In the genomic region with DNA sequence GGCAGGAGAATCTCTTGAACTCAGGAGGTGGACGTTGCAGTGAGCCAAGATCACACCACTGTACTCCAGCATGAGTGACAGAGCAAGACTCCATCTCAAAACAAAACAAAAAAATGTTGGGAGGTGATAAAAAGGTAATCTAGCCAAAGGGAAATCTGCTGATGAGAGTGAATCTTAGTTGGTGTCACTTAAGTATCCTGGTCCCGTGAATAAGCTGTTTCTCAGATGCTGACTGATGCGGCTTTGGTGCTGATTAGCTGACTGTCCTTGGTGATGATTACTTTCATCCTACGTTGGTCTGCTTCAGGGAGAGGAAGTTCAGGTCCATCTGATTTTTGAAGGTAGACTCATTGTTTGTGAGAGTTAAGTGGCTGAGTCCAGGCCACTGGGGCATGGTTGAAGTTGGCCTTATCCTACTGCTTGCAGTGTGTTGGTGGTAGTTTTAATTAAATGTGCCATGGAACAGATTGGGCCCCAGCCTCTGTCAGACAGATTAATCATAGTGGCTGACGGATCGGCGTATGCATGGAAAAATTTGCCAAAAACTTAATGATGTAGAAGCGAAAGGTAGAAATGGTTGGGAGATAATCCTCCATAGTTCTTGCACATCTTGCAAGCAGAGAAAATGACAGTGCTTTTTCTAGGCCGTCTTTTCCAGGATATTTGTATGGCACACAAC, we compare ENCODE assay signal across 16 cellular contexts. TPM values are rescaled to one million over a fixed set of nuclear protein-coding genes. Genes with fewer than 3 reads are reported as not detected.
"Had no signal": no experiment of that assay in that cellular context is flagged by ENCODE, and none has a peak within 500 bp of the region (broad histone marks: within the 10 kb centered on the region; RNA-seq: fewer than 3 reads in every experiment).

No MANE protein-coding gene starts in this region.

- H3K27me3 ChIP-seq: cardiac muscle cell, colonic mucosa, ovary, tibial artery had no signal

- ATAC-seq: naive thymus-derived CD8-positive, alpha-beta T cell had no signal

- H3K4me3 Mint-ChIP-seq: activated naive CD4-positive, alpha-beta T cell treated with anti-CD3 and anti-CD28 coated beads, Interleukin-2, amount 50 U/mL, for 24 hours; naive thymus-derived CD8-positive, alpha-beta T cell had no signal

- H3K27ac Mint-ChIP-seq: activated naive CD4-positive, alpha-beta T cell treated with anti-CD3 and anti-CD28 coated beads, Interleukin-2, amount 50 U/mL, for 24 hours; naive thymus-derived CD8-positive, alpha-beta T cell had no signal

- H3K4me1 Mint-ChIP-seq: activated naive CD4-positive, alpha-beta T cell treated with anti-CD3 and anti-CD28 coated beads, Interleukin-2, amount 50 U/mL, for 24 hours had no signal

- H3K36me3 ChIP-seq: cardiac muscle cell, colonic mucosa, lower lobe of right lung, ovary, tibial artery, WERI-Rb-1 had no signal

- H3K36me3 Mint-ChIP-seq: activated naive CD4-positive, alpha-beta T cell treated with anti-CD3 and anti-CD28 coated beads, Interleukin-2, amount 50 U/mL, for 24 hours; naive thymus-derived CD8-positive, alpha-beta T cell had no signal

- H3K27ac ChIP-seq: cardiac muscle cell, colonic mucosa, lower lobe of right lung, ovary, tibial artery, WERI-Rb-1 had no signal

- DNase-seq: activated CD4-positive, alpha-beta T cell treated with anti-CD3 and anti-CD28 coated beads for 1 hour; activated CD4-positive, alpha-beta T cell treated with anti-CD3 and anti-CD28 coated beads, Interleukin-2, amount 50 U/mL, for 4 hours; activated gamma-delta T cell; colonic mucosa; effector CD4-positive, alpha-beta T cell; lower lobe of right lung; naive thymus-derived CD8-positive, alpha-beta T cell; ovary; stimulated activated CD8-positive, alpha-beta memory T cell treated with anti-CD3 and anti-CD28 coated beads, Interleukin-4, amount 100 ng/mL, for 48 hours; stimulated activated naive CD4-positive, alpha-beta T cell; T-helper 1 cell; T-helper 9 cell; WERI-Rb-1 had no signal

- H3K4me3 ChIP-seq: cardiac muscle cell, colonic mucosa, lower lobe of right lung, ovary, tibial artery had no signal

- H3K9me3 Mint-ChIP-seq: activated naive CD4-positive, alpha-beta T cell treated with anti-CD3 and anti-CD28 coated beads, Interleukin-2, amount 50 U/mL, for 24 hours; naive thymus-derived CD8-positive, alpha-beta T cell had no signal

- H3K9me3 ChIP-seq: colonic mucosa, lower lobe of right lung, ovary, tibial artery had no signal

- H3K27me3 Mint-ChIP-seq: activated naive CD4-positive, alpha-beta T cell treated with anti-CD3 and anti-CD28 coated beads, Interleukin-2, amount 50 U/mL, for 24 hours had no signal

RNA-seq across cellular contexts. Expression of gene TMEM236, which starts 17.4 kb away (rescaled TPM):
- total RNA-seq: cardiac muscle cell had no signal
- polyA plus RNA-seq: naive thymus-derived CD8-positive, alpha-beta T cell had no signal
